In the genomic region with DNA sequence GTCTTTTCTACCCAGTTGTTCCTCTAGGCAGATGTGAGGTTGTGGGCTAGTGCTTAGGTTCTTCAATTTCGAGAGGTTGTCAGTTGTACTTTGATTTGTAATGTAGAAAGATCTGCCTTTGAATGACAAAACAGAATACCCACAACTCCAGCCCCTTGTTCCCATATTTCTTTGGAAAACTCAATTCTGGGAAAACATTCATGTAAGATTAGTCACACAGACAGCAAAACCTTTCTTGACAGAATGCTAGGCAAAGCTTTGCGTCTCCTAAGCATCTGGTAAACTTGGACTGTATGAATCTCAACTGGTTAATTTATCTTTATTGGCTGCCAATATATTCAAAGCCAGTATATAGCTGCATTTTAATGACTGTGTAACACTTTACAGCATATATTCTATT, we compare ENCODE assay signal across 20 cellular contexts. TPM values are rescaled to one million over a fixed set of nuclear protein-coding genes. Genes with fewer than 3 reads are reported as not detected.
A peak's percentile ranks its signal among the peaks of the same experiment; 100 is the strongest.
DNase-seq lines count a peak whose midpoint lies in the region; ATAC-seq and TF ChIP-seq lines count a peak whose summit lies in the region.
"Had no signal": no experiment of that assay in that cellular context is flagged by ENCODE, and none has a peak within 500 bp of the region (broad histone marks: within the 10 kb centered on the region; RNA-seq: fewer than 3 reads in every experiment).

No MANE protein-coding gene starts in this region.

- no peak for DNase-seq in GM23338 (ENCODE audit: low spot score)
- peak; percentile 19 for DNase-seq in M059J (ENCODE audit: low read depth)
- DNase-seq in endothelial cell (ENCODE audit: low spot score), result no peak
- DNase-seq in progenitor cell of endocrine pancreas (ENCODE audit: low spot score, unreplicated experiment), result no peak
- DNase-seq in germinal center (ENCODE audit: low spot score), result no peak
- DNase-seq in DMS79 treated with DMSO at 0.1 percent for 48 hours (lab: John Stamatoyannopoulos, UW), result no peak
- no peak for DNase-seq in T1000 (lab: John Stamatoyannopoulos, UW)
- DNase-seq: activated CD8-positive, alpha-beta memory T cell treated with anti-CD3 and anti-CD28 coated beads for 24 hours; GOT3; naive thymus-derived CD4-positive, alpha-beta T cell; NCI-H1694; NCI-H2227 treated with DMSO at 0.1 percent for 48 hours; psoas muscle; stimulated activated CD4-positive, alpha-beta T cell treated with anti-CD3 and anti-CD28 coated beads, Interleukin-12 subunit alpha, Interleukin-12 subunit beta, amount 100 ng/mL, for 4 hours; WERI-Rb-1 had no signal

- peaks cover 12% of the 10 kb centered on the region; the same call in 1 of the 2 replicates for H3K4me1 ChIP-seq in GM23338 (ENCODE audit: insufficient read depth)
- H3K4me1 ChIP-seq: BLaER1 had no signal

- H3K27me3 ChIP-seq in GM23338 (ENCODE audit: insufficient read depth), result no peaks in the 10 kb centered on the region
- H3K27me3 ChIP-seq: BLaER1, tibial nerve had no signal

- no peak overlapping the region for H3K4me2 ChIP-seq in GM23338
- H3K4me2 ChIP-seq: BLaER1 had no signal

- no peak overlapping the region for H3K4me3 Mint-ChIP-seq in GM23338
- H3K4me3 Mint-ChIP-seq in endothelial cell (ENCODE audit: unreplicated experiment), result no peak overlapping the region
- H3K4me3 Mint-ChIP-seq in progenitor cell of endocrine pancreas (ENCODE audit: low read depth), result no peak overlapping the region
- H3K4me3 Mint-ChIP-seq: naive thymus-derived CD4-positive, alpha-beta T cell had no signal

- H3K36me3 Mint-ChIP-seq in GM23338 (ENCODE audit: low read depth) (peaks cover 31% of the 10 kb centered on the region), endothelial cell (ENCODE audit: low read depth, unreplicated experiment) (peaks cover 20% of the 10 kb centered on the region), progenitor cell of endocrine pancreas (ENCODE audit: insufficient read depth) (peaks cover 17% of the 10 kb centered on the region)

- no peaks in the 10 kb centered on the region for H3K9me2 ChIP-seq in GM23338 (ENCODE audit: insufficient read depth)

- H3K4me1 Mint-ChIP-seq in GM23338 (peaks cover 10% of the 10 kb centered on the region), endothelial cell (ENCODE audit: unreplicated experiment) (no peaks in the 10 kb centered on the region), progenitor cell of endocrine pancreas (ENCODE audit: low read depth) (peaks cover 8% of the 10 kb centered on the region)

- peaks cover 34% of the 10 kb centered on the region; the same call in 1 of the 2 replicates for H4K20me1 ChIP-seq in GM23338 (replicated peaks; ENCODE audit: insufficient read depth)

- H3K27me3 Mint-ChIP-seq in GM23338 (ENCODE audit: insufficient read depth, low read depth, poor library complexity) (peaks cover 4% of the 10 kb centered on the region), endothelial cell (ENCODE audit: unreplicated experiment) (no peaks in the 10 kb centered on the region), progenitor cell of endocrine pancreas (no peaks in the 10 kb centered on the region)
- H3K27me3 Mint-ChIP-seq: naive thymus-derived CD4-positive, alpha-beta T cell had no signal

- H3K9me3 Mint-ChIP-seq in GM23338 (no peaks in the 10 kb centered on the region), endothelial cell (ENCODE audit: unreplicated experiment) (no peaks in the 10 kb centered on the region), progenitor cell of endocrine pancreas (ENCODE audit: low read depth) (no peaks in the 10 kb centered on the region)
- H3K9me3 Mint-ChIP-seq: naive thymus-derived CD4-positive, alpha-beta T cell had no signal

- TF ChIP-seq CTCF in GM23338 (conservative IDR thresholded peaks at IDR 0.05; ENCODE audit: low read depth in 2 of 2) (no peak), endothelial cell (IDR thresholded peaks at IDR 0.05; ENCODE audit: unreplicated experiment) (no peak), progenitor cell of endocrine pancreas (IDR thresholded peaks at IDR 0.05; ENCODE audit: unreplicated experiment) (no peak)

- H3F3A ChIP-seq in GM23338 (replicated peaks; ENCODE audit: low read depth), result peaks cover 14% of the 10 kb centered on the region; the same call in 1 of the 2 replicates

- H3K27ac Mint-ChIP-seq in GM23338 (no peak overlapping the region; the same call in 1 of the 2 replicates), endothelial cell (ENCODE audit: unreplicated experiment) (peak overlapping the region; percentile 26), progenitor cell of endocrine pancreas (peak overlapping the region; percentile 69)

- peaks cover 16% of the 10 kb centered on the region; the same call in 1 of the 2 replicates for H3K36me3 ChIP-seq in GM23338 (ENCODE audit: insufficient read depth)

- peaks cover 25% of the 10 kb centered on the region; the same call in 1 of the 2 replicates for H3K79me2 ChIP-seq in GM23338 (replicated peaks; ENCODE audit: insufficient read depth)

- no peak overlapping the region for H3K27ac ChIP-seq in GM23338 (ENCODE audit: low read depth)
- H3K27ac ChIP-seq: BLaER1, psoas muscle, RWPE1, tibial nerve, WERI-Rb-1 had no signal

- H3K4me3 ChIP-seq in GM23338, result no peak overlapping the region
- H3K4me3 ChIP-seq: BLaER1, lung, psoas muscle, tibial nerve had no signal

- no peak overlapping the region for H2AFZ ChIP-seq in GM23338

- peak; percentile 19; the same call in 1 of the 3 replicates for ATAC-seq in GM23338
- no peak for ATAC-seq in HG03097 (IDR thresholded peaks at IDR 0.05; ENCODE audit: low FRiP score, unreplicated experiment)
- ATAC-seq: naive thymus-derived CD4-positive, alpha-beta T cell; psoas muscle had no signal

TF ChIP-seq in GM23338, 12 proteins besides CTCF, POLR2A, EP300 and RAD21:
- TF ChIP-seq ZNF114 (CRISPR knock-in tag; IDR thresholded peaks at IDR 0.05) (no peak), STAT1 (IDR thresholded peaks at IDR 0.05; ENCODE audit: unreplicated experiment) (no peak), ZNF331 (CRISPR knock-in tag; IDR thresholded peaks at IDR 0.05; ENCODE audit: low read depth) (no peak), CREB1 (CRISPR knock-in tag; IDR thresholded peaks at IDR 0.05; ENCODE audit: low read depth) (no peak), POLR2AphosphoS5 (IDR thresholded peaks at IDR 0.05; ENCODE audit: low read depth) (no peak)
- TF ChIP-seq, protein P1, sequence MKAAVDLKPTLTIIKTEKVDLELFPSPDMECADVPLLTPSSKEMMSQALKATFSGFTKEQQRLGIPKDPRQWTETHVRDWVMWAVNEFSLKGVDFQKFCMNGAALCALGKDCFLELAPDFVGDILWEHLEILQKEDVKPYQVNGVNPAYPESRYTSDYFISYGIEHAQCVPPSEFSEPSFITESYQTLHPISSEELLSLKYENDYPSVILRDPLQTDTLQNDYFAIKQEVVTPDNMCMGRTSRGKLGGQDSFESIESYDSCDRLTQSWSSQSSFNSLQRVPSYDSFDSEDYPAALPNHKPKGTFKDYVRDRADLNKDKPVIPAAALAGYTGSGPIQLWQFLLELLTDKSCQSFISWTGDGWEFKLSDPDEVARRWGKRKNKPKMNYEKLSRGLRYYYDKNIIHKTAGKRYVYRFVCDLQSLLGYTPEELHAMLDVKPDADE (IDR thresholded peaks at IDR 0.05), result no peak
- TF ChIP-seq, protein P2, sequence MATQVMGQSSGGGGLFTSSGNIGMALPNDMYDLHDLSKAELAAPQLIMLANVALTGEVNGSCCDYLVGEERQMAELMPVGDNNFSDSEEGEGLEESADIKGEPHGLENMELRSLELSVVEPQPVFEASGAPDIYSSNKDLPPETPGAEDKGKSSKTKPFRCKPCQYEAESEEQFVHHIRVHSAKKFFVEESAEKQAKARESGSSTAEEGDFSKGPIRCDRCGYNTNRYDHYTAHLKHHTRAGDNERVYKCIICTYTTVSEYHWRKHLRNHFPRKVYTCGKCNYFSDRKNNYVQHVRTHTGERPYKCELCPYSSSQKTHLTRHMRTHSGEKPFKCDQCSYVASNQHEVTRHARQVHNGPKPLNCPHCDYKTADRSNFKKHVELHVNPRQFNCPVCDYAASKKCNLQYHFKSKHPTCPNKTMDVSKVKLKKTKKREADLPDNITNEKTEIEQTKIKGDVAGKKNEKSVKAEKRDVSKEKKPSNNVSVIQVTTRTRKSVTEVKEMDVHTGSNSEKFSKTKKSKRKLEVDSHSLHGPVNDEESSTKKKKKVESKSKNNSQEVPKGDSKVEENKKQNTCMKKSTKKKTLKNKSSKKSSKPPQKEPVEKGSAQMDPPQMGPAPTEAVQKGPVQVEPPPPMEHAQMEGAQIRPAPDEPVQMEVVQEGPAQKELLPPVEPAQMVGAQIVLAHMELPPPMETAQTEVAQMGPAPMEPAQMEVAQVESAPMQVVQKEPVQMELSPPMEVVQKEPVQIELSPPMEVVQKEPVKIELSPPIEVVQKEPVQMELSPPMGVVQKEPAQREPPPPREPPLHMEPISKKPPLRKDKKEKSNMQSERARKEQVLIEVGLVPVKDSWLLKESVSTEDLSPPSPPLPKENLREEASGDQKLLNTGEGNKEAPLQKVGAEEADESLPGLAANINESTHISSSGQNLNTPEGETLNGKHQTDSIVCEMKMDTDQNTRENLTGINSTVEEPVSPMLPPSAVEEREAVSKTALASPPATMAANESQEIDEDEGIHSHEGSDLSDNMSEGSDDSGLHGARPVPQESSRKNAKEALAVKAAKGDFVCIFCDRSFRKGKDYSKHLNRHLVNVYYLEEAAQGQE (IDR thresholded peaks at IDR 0.05; ENCODE audit: unreplicated experiment), result no peak

RNA-seq across cellular contexts. Expression of a gene that starts 34.9 kb away (rescaled TPM):
- 58.3 and 76.6 TPM in 2 replicates for total RNA-seq in GM23338 (2014; rRNA removed; shearing (Covaris generic))
- polyA plus RNA-seq in GM23338 (2016; fragmentation: Nextera tagmentation; extraction: Ambion mirVana), result 16.0 and 18.9 TPM in 2 replicates
- 10.7 and 18.2 TPM in 2 replicates for total RNA-seq in M059J (2014; rRNA removed; shearing (Covaris generic))
- total RNA-seq in endothelial cell (ENCODE audit: unreplicated experiment), result 9.3 TPM
- 32.2 and 33.8 TPM in 2 replicates for total RNA-seq in progenitor cell of endocrine pancreas
